8 cellular contexts compared by ENCODE assay signal in genomic region chr5:81751836-81752643, GRCh38. TPM values are rescaled to one million over a fixed set of nuclear protein-coding genes. Genes with fewer than 3 reads are reported as not detected.
DNase-seq lines count a peak whose midpoint lies in the region; TF ChIP-seq lines count a peak whose summit lies in the region.

No MANE protein-coding gene starts in this region.

- H3K36me3 Mint-ChIP-seq in activated CD4-positive, alpha-beta T cell treated with anti-CD3 and anti-CD28 coated beads, Interleukin-2, amount 10 ng/mL, durations not matched to agents 7 days and 5 days (ENCODE audit: low read depth): peaks cover 8% of the 10 kb centered on the region

- intact Hi-C loops in dorsolateral prefrontal cortex (cut with DNase I) (loop anchor here (1.0 to 5.0 kb wide), 9 partner anchors 35 to 415 kb away; partner anchors contain the start of gene ATG10 (in 1 of the 2)), vagina (cut with DNase I) (loop anchor here (1.0 to 5.0 kb wide), 4 partner anchors 35 to 415 kb away; partner anchors contain the start of gene ATG10)

- H3K4me3 Mint-ChIP-seq in activated CD4-positive, alpha-beta T cell treated with anti-CD3 and anti-CD28 coated beads, Interleukin-2, amount 10 ng/mL, durations not matched to agents 7 days and 5 days: peak overlapping the region; percentile 90

- H3K4me1 Mint-ChIP-seq in activated CD4-positive, alpha-beta T cell treated with anti-CD3 and anti-CD28 coated beads, Interleukin-2, amount 10 ng/mL, durations not matched to agents 7 days and 5 days: peaks cover 30% of the 10 kb centered on the region

- peak overlapping the region; percentile 83 for H3K27ac Mint-ChIP-seq in activated CD4-positive, alpha-beta T cell treated with anti-CD3 and anti-CD28 coated beads, Interleukin-2, amount 10 ng/mL, durations not matched to agents 7 days and 5 days

- no peak for TF ChIP-seq POLR2A in vagina (IDR thresholded peaks at IDR 0.05)

- no peaks in the 10 kb centered on the region for H3K9me3 Mint-ChIP-seq in activated CD4-positive, alpha-beta T cell treated with anti-CD3 and anti-CD28 coated beads, Interleukin-2, amount 10 ng/mL, durations not matched to agents 7 days and 5 days

- H3K27me3 Mint-ChIP-seq in activated CD4-positive, alpha-beta T cell treated with anti-CD3 and anti-CD28 coated beads, Interleukin-2, amount 10 ng/mL, durations not matched to agents 7 days and 5 days: peaks cover 7% of the 10 kb centered on the region

- POLR2A ChIA-PET in activated CD4-positive, alpha-beta T cell treated with anti-CD3 and anti-CD28 coated beads, Interleukin-2, amount 10 ng/mL, durations not matched to agents 7 days and 5 days (lab: Charles Lee): interaction anchor here (2.4 kb wide), 1 partner anchor 99 kb away, joined by 37 read pairs; no protein-coding TSS in a partner anchor

- peaks cover 52% of the 10 kb centered on the region for H3K4me1 ChIP-seq in vagina

- H3K36me3 ChIP-seq in vagina: no peaks in the 10 kb centered on the region

- H3K9me3 ChIP-seq in vagina: no peaks in the 10 kb centered on the region

- peak overlapping the region; percentile 53 to 97 (median 79) for H3K4me3 ChIP-seq in dorsolateral prefrontal cortex
- peak overlapping the region; percentile 95 to 97 for H3K4me3 ChIP-seq in vagina

- TF ChIP-seq CTCF in dorsolateral prefrontal cortex (IDR thresholded peaks at IDR 0.05 in 54 of 56, conservative IDR thresholded peaks at IDR 0.05 in 2 of 56; ENCODE audit: low read depth in 1 of 56, partially characterized antibody in 56 of 56): peak in 1 of 56 donors; percentile 9
- no peak for TF ChIP-seq CTCF in vagina (IDR thresholded peaks at IDR 0.05)

- H3K27ac ChIP-seq in dorsolateral prefrontal cortex (peak overlapping the region; percentile 95 to 100 (median 99)), vagina (peak overlapping the region; percentile 99)

- H3K27me3 ChIP-seq in dorsolateral prefrontal cortex (no peaks in the 10 kb centered on the region), vagina (no peaks in the 10 kb centered on the region)

- CTCF ChIA-PET in activated CD4-positive, alpha-beta T cell treated with anti-CD3 and anti-CD28 coated beads, Interleukin-2, amount 10 ng/mL, durations not matched to agents 7 days and 5 days (lab: Charles Lee): interaction anchor here (1.0 to 1.3 kb wide), 2 partner anchors 100 to 326 kb away, joined by 3 to 11 read pairs; no protein-coding TSS in a partner anchor

- no peak for DNase-seq in activated CD4-positive, alpha-beta T cell treated with anti-CD3 and anti-CD28 coated beads, Interleukin-2, amount 10 ng/mL, durations not matched to agents 7 days and 5 days
- DNase-seq in activated CD4-positive, alpha-beta T cell treated with anti-CD3 and anti-CD28 coated beads for 48 hours: no peak
- DNase-seq in RPMI8226 (peak; percentile 9), dorsolateral prefrontal cortex (peak in 7 of 10 donors; percentile 27 to 70 (median 37)), mucosa of gallbladder (ENCODE audit: low spot score) (peak; percentile 16), vagina (ENCODE audit: extremely low spot score in 2 of 2) (peak in 1 of 2 donors; percentile 91), NCI-H526 treated with DMSO at 0.1 percent for 48 hours (lab: John Stamatoyannopoulos, UW) (no peak), Kasumi-1 (lab: John Stamatoyannopoulos, UW) (no peak)

RNA-seq across cellular contexts. Expression of gene SSBP2, which starts 1.1 kb away (rescaled TPM):
- total RNA-seq in activated CD4-positive, alpha-beta T cell treated with anti-CD3 and anti-CD28 coated beads, Interleukin-2, amount 10 ng/mL, durations not matched to agents 7 days and 5 days: 10 to 100 TPM; 48.2 to 50.6 TPM
- total RNA-seq in dorsolateral prefrontal cortex (100 to 1,000 TPM in 38 of 120 experiments, 10 to 100 TPM in 82; 66.2 to 139 (median 94.4) TPM), mucosa of gallbladder (67.5 TPM), vagina (66.3 TPM)

Comparison
In these comparisons a context has a peak if more than half of its experiments do, and no peak if none do; other contexts are left out.
1. DNase-seq: peak in RPMI8226 (single experiment), dorsolateral prefrontal cortex (7 of 10) and mucosa of gallbladder (single experiment); none in activated CD4-positive, alpha-beta T cell treated with anti-CD3 and anti-CD28 coated beads, Interleukin-2, amount 10 ng/mL, durations not matched to agents 7 days and 5 days (single experiment), activated CD4-positive, alpha-beta T cell treated with anti-CD3 and anti-CD28 coated beads for 48 hours (single experiment), NCI-H526 treated with DMSO at 0.1 percent for 48 hours (single experiment) and Kasumi-1 (0 of 2).